Comparison of ENCODE assay signal across 35 cellular contexts in the genomic region with DNA sequence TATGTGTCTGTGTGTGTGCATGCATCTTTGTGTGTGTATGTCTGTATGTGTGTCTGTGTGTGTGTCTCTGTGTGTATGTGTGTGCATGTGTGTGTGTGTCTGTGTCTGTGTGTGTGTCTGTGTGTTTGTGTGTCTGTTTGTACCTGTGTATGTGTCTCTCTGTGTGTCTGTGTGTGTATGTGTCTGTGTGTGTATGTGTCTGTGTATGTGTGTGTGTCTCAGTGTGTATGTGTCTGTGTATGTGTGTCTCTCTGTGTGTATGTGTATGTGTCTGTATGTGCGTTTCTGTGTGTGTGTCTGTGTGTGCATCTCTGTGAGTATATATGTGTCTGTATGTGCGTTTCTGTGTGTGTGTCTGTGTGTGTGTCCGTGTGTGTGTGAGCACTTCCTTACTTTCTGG. TPM values are rescaled to one million over a fixed set of nuclear protein-coding genes. Genes with fewer than 3 reads are reported as not detected.
"Had no signal": no experiment of that assay in that cellular context is flagged by ENCODE, and none has a peak within 500 bp of the region (broad histone marks: within the 10 kb centered on the region; RNA-seq: fewer than 3 reads in every experiment).

No MANE protein-coding gene starts in this region.

- H3K4me3 ChIP-seq: ascending aorta, Peyer's patch, SJSA1 had no signal

- H3K4me3 Mint-ChIP-seq: activated CD4-positive, alpha-beta T cell treated with anti-CD3 and anti-CD28 coated beads, Interleukin-2, amount 10 ng/mL, durations not matched to agents 24 days and 14 days; activated CD8-positive, alpha-beta T cell treated with anti-CD3 and anti-CD28 coated beads, Interleukin-2, amount 10 ng/mL, durations not matched to agents 7 days and 5 days; activated naive CD4-positive, alpha-beta T cell treated with anti-CD3 and anti-CD28 coated beads, Interleukin-2, amount 50 U/mL, for 24 hours; activated naive CD8-positive, alpha-beta T cell treated with anti-CD3 and anti-CD28 coated beads, Interleukin-2, amount 10 ng/mL, durations not matched to agents 7 days and 5 days; activated T-cell treated with anti-CD3 and anti-CD28 coated beads, Interleukin-2, amount 50 U/mL, for 24 hours; T-helper 1 cell treated with Interleukin-12 subunit alpha and Interleukin-12 subunit beta and Interleukin-4 antibody, amounts not matched to agents 30 μg/mL and 1 μg/mL, for 36 hours; T-helper 2 cell treated with Interferon-gamma antibody and Interleukin-4, amounts not matched to agents 5 μg/mL and 100 μg/mL, for 36 hours had no signal

- H3K36me3 Mint-ChIP-seq: activated naive CD4-positive, alpha-beta T cell treated with anti-CD3 and anti-CD28 coated beads, Interleukin-2, amount 50 U/mL, for 24 hours; activated naive CD8-positive, alpha-beta T cell treated with anti-CD3 and anti-CD28 coated beads, Interleukin-2, amount 10 ng/mL, durations not matched to agents 7 days and 5 days had no signal

- H3K27me3 ChIP-seq: ascending aorta, Peyer's patch had no signal

- H3K9me3 ChIP-seq: ascending aorta, Peyer's patch, SJSA1, SK-N-SH had no signal

- H3K4me1 Mint-ChIP-seq: activated CD4-positive, alpha-beta T cell treated with anti-CD3 and anti-CD28 coated beads, Interleukin-2, amount 10 ng/mL, durations not matched to agents 24 days and 14 days; activated naive CD4-positive, alpha-beta T cell treated with anti-CD3 and anti-CD28 coated beads, Interleukin-2, amount 50 U/mL, for 24 hours; activated naive CD8-positive, alpha-beta T cell treated with anti-CD3 and anti-CD28 coated beads, Interleukin-2, amount 10 ng/mL, durations not matched to agents 7 days and 5 days had no signal

- H3K36me3 ChIP-seq: ascending aorta, Peyer's patch, SJSA1 had no signal

- H3K4me2 ChIP-seq: SK-N-SH had no signal

- ATAC-seq: activated CD8-positive, alpha-beta T cell treated with anti-CD3 and anti-CD28 coated beads, Interleukin-2, amount 10 ng/mL, durations not matched to agents 7 days and 5 days had no signal

- H3K4me1 ChIP-seq: ascending aorta, Peyer's patch, SJSA1 had no signal

- H3K9me3 Mint-ChIP-seq: activated CD4-positive, alpha-beta T cell treated with anti-CD3 and anti-CD28 coated beads, Interleukin-2, amount 10 ng/mL, durations not matched to agents 24 days and 14 days; activated naive CD4-positive, alpha-beta T cell treated with anti-CD3 and anti-CD28 coated beads, Interleukin-2, amount 50 U/mL, for 24 hours; activated naive CD8-positive, alpha-beta T cell treated with anti-CD3 and anti-CD28 coated beads, Interleukin-2, amount 10 ng/mL, durations not matched to agents 7 days and 5 days; activated T-cell treated with anti-CD3 and anti-CD28 coated beads, Interleukin-2, amount 50 U/mL, for 24 hours; activated T-helper 2 cell treated with anti-CD3 and anti-CD28 coated beads, Interferon-gamma antibody, Interleukin-2, Interleukin-4, amounts not matched to agents 10 μg/mL and 5 μg/mL and 100 μg/mL, durations not matched to agents 14 hours and 24 hours and 36 hours; T-helper 1 cell treated with Interleukin-12 subunit alpha and Interleukin-12 subunit beta and Interleukin-4 antibody, amounts not matched to agents 30 μg/mL and 1 μg/mL, for 36 hours; T-helper 2 cell treated with Interferon-gamma antibody and Interleukin-4, amounts not matched to agents 5 μg/mL and 100 μg/mL, for 36 hours had no signal

- H3K27ac Mint-ChIP-seq: activated CD4-positive, alpha-beta T cell treated with anti-CD3 and anti-CD28 coated beads, Interleukin-2, amount 10 ng/mL, durations not matched to agents 24 days and 14 days; activated CD8-positive, alpha-beta T cell treated with anti-CD3 and anti-CD28 coated beads, Interleukin-2, amount 10 ng/mL, durations not matched to agents 7 days and 5 days; activated naive CD4-positive, alpha-beta T cell treated with anti-CD3 and anti-CD28 coated beads, Interleukin-2, amount 50 U/mL, for 24 hours; activated naive CD8-positive, alpha-beta T cell treated with anti-CD3 and anti-CD28 coated beads, Interleukin-2, amount 10 ng/mL, durations not matched to agents 7 days and 5 days; activated T-cell treated with anti-CD3 and anti-CD28 coated beads, Interleukin-2, amount 50 U/mL, for 24 hours; activated T-helper 2 cell treated with anti-CD3 and anti-CD28 coated beads, Interferon-gamma antibody, Interleukin-2, Interleukin-4, amounts not matched to agents 10 μg/mL and 5 μg/mL and 100 μg/mL, durations not matched to agents 14 hours and 24 hours and 36 hours; T-helper 1 cell treated with Interleukin-12 subunit alpha and Interleukin-12 subunit beta and Interleukin-4 antibody, amounts not matched to agents 30 μg/mL and 1 μg/mL, for 36 hours; T-helper 2 cell treated with Interferon-gamma antibody and Interleukin-4, amounts not matched to agents 5 μg/mL and 100 μg/mL, for 36 hours had no signal

- FAIRE-seq: TTC549 had no signal

- H3K9ac ChIP-seq: SK-N-SH had no signal

- H3K27ac ChIP-seq: ascending aorta, Peyer's patch, SJSA1 had no signal

- DNase-seq: activated CD4-positive, alpha-beta T cell treated with anti-CD3 and anti-CD28 coated beads, Interleukin-2, amount 10 ng/mL, durations not matched to agents 24 days and 14 days; activated CD4-positive, alpha-beta T cell treated with anti-CD3 and anti-CD28 coated beads, Interleukin-2, amount 50 U/mL, for 4 hours; activated CD8-positive, alpha-beta T cell treated with anti-CD3 and anti-CD28 coated beads, Interleukin-2, amount 10 ng/mL, durations not matched to agents 7 days and 5 days; activated gamma-delta T cell; activated naive CD4-positive, alpha-beta T cell treated with Interleukin-2 at 50 U/mL for 16 hours; activated naive CD8-positive, alpha-beta T cell treated with anti-CD3 and anti-CD28 coated beads, Interleukin-2, amount 10 ng/mL, durations not matched to agents 7 days and 5 days; activated T-cell treated with anti-CD3 and anti-CD28 coated beads, Interleukin-2, amount 50 U/mL, for 24 hours; amygdala; MM.1S; NCI-H1092 treated with DMSO at 0.1 percent for 48 hours; NCI-H1417; NCI-H146; NCI-H187; NCI-H2029 treated with DMSO at 0.1 percent for 48 hours; NCI-H2107; NCI-H2171; NCI-H510A; NCI-H526; NCI-H748 treated with DMSO at 0.1 percent for 48 hours; NK-92 treated with Interleukin-12 subunit alpha and Interleukin-12 subunit beta, amount 100 ng/mL, for 24 hours; PC-3; Peyer's patch; RPMI8226; SHP77 treated with DMSO at 0.1 percent for 48 hours; SK-N-SH had no signal

RNA-seq across cellular contexts. Expression of gene SMOC1, which starts 39.6 kb away (rescaled TPM):
- total RNA-seq: activated CD4-positive, alpha-beta T cell treated with anti-CD3 and anti-CD28 coated beads, Interleukin-2, amount 10 ng/mL, durations not matched to agents 24 days and 14 days; activated CD8-positive, alpha-beta T cell treated with anti-CD3 and anti-CD28 coated beads, Interleukin-2, amount 10 ng/mL, durations not matched to agents 7 days and 5 days; activated naive CD8-positive, alpha-beta T cell treated with anti-CD3 and anti-CD28 coated beads, Interleukin-2, amount 10 ng/mL, durations not matched to agents 7 days and 5 days; activated T-helper 2 cell treated with anti-CD3 and anti-CD28 coated beads, Interferon-gamma antibody, Interleukin-2, Interleukin-4, amounts not matched to agents 10 μg/mL and 5 μg/mL and 100 μg/mL, durations not matched to agents 14 hours and 24 hours and 36 hours; PC-3; SJSA1 had no signal
- polyA plus RNA-seq: SK-N-SH had no signal

RNA-seq across cellular contexts. Expression of gene SLC10A1, which starts 42.6 kb away (rescaled TPM):
- total RNA-seq: activated CD4-positive, alpha-beta T cell treated with anti-CD3 and anti-CD28 coated beads, Interleukin-2, amount 10 ng/mL, durations not matched to agents 24 days and 14 days; activated CD8-positive, alpha-beta T cell treated with anti-CD3 and anti-CD28 coated beads, Interleukin-2, amount 10 ng/mL, durations not matched to agents 7 days and 5 days; activated naive CD8-positive, alpha-beta T cell treated with anti-CD3 and anti-CD28 coated beads, Interleukin-2, amount 10 ng/mL, durations not matched to agents 7 days and 5 days; activated T-helper 2 cell treated with anti-CD3 and anti-CD28 coated beads, Interferon-gamma antibody, Interleukin-2, Interleukin-4, amounts not matched to agents 10 μg/mL and 5 μg/mL and 100 μg/mL, durations not matched to agents 14 hours and 24 hours and 36 hours; ascending aorta; cardiac septum; LHCN-M2; PC-3; Peyer's patch; SJSA1 had no signal
- polyA plus RNA-seq: adipose tissue, SK-N-SH had no signal
